In the genomic region with DNA sequence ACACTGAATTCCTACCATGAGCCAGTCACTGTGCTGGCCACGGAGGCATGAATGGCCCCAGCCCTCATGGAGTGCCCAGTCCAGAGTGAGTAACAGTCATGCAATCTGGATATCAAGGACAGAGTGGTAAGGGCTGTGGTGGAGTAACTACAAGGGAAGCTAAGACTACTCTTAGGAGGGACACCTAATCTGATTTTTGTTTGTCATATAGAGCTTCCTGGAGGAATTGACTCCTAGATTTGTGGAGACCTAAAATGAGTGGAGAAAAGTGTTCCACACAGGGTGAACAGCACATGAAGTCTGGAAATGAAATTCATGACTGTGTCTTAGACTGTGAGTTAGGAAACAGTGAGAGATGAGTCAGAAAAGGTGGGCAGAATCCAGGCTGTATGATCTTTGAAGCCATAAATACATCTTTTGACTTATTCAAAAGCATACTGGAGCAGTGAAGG, we compare ENCODE assay signal across 13 cellular contexts.
DNase-seq lines count a peak whose midpoint lies in the region; ATAC-seq and TF ChIP-seq lines count a peak whose summit lies in the region.
"Had no signal": no experiment of that assay in that cellular context is flagged by ENCODE, and none has a peak within 500 bp of the region (broad histone marks: within the 10 kb centered on the region; RNA-seq: fewer than 3 reads in every experiment).

No MANE protein-coding gene starts in this region.

- no peaks in the 10 kb centered on the region for H3K36me3 Mint-ChIP-seq in T-cell
- H3K36me3 Mint-ChIP-seq in CD4-positive, alpha-beta T cell (ENCODE audit: low read depth), result no peaks in the 10 kb centered on the region
- H3K36me3 Mint-ChIP-seq: CD4-positive, CD25-positive, alpha-beta regulatory T cell had no signal

- no peak overlapping the region for H2AFZ ChIP-seq in ACC112 (ENCODE audit: low read length, unreplicated experiment)

- H3K9me3 ChIP-seq in CD4-positive, alpha-beta T cell (ENCODE audit: control insufficient read depth, low read length), result no peaks in the 10 kb centered on the region
- H3K9me3 ChIP-seq: ovary, vagina had no signal

- peaks cover 0 to 4% (median 2%) of the 10 kb centered on the region in 3 donors for H3K4me1 Mint-ChIP-seq in T-cell
- peaks cover under 1% of the 10 kb centered on the region for H3K4me1 Mint-ChIP-seq in CD4-positive, alpha-beta T cell (ENCODE audit: low read depth)

- peaks cover 19% of the 10 kb centered on the region for H3K4me1 ChIP-seq in ACC112 (ENCODE audit: control insufficient read depth, insufficient read depth, low read length, unreplicated experiment)
- H3K4me1 ChIP-seq: vagina had no signal

- CTCF ChIA-PET in T-cell (lab: Charles Lee), result interaction anchor here in 1 of 2 donors (1.0 kb wide), 1 partner anchor 9 kb away, joined by 4 read pairs; no protein-coding TSS in a partner anchor
- CTCF ChIA-PET in CD4-positive, alpha-beta T cell (lab: Charles Lee), result no interaction called here

- no peaks in the 10 kb centered on the region for H3K36me3 ChIP-seq in ACC112 (ENCODE audit: insufficient read depth, low read length)
- H3K36me3 ChIP-seq: ovary, vagina had no signal

- peak overlapping the region; percentile 67 for H3K27ac ChIP-seq in ACC112 (ENCODE audit: low read depth, low read length)
- no peak overlapping the region for H3K27ac ChIP-seq in CD4-positive, alpha-beta T cell (ENCODE audit: low read depth, low read length)
- H3K27ac ChIP-seq: ovary, vagina had no signal

- no peak overlapping the region for H3K27ac Mint-ChIP-seq in T-cell
- no peak overlapping the region for H3K27ac Mint-ChIP-seq in CD4-positive, alpha-beta T cell
- H3K27ac Mint-ChIP-seq: CD4-positive, CD25-positive, alpha-beta regulatory T cell had no signal

- POLR2A ChIA-PET in T-cell (lab: Charles Lee), result no interaction called here
- POLR2A ChIA-PET in CD4-positive, alpha-beta T cell (lab: Charles Lee), result no interaction called here

- H3K27me3 Mint-ChIP-seq in T-cell, result no peaks in the 10 kb centered on the region
- no peaks in the 10 kb centered on the region for H3K27me3 Mint-ChIP-seq in CD4-positive, alpha-beta T cell
- H3K27me3 Mint-ChIP-seq: CD4-positive, CD25-positive, alpha-beta regulatory T cell had no signal

- no peaks in the 10 kb centered on the region for H3K9me3 Mint-ChIP-seq in T-cell
- no peaks in the 10 kb centered on the region for H3K9me3 Mint-ChIP-seq in CD4-positive, alpha-beta T cell

- H3K4me3 ChIP-seq in ACC112 (ENCODE audit: low read depth, low read length) (no peak overlapping the region), cardiac fibroblast (replicated peaks in 1 of 2; ENCODE audit: low read depth in 2 of 2, low read length in 2 of 2) (no peak overlapping the region)
- H3K4me3 ChIP-seq: ovary, vagina had no signal

- no peaks in the 10 kb centered on the region for H3K79me2 ChIP-seq in ACC112 (ENCODE audit: control insufficient read depth, insufficient read depth, low read length, unreplicated experiment)

- H3K27me3 ChIP-seq in ACC112 (ENCODE audit: insufficient read depth, low read length), result no peaks in the 10 kb centered on the region
- no peaks in the 10 kb centered on the region for H3K27me3 ChIP-seq in CD4-positive, alpha-beta T cell (ENCODE audit: control insufficient read depth, insufficient read depth, low read length)
- H3K27me3 ChIP-seq: ovary, vagina had no signal

- H3K4me3 Mint-ChIP-seq in T-cell, result no peak overlapping the region
- H3K4me3 Mint-ChIP-seq in CD4-positive, alpha-beta T cell, result no peak overlapping the region
- H3K4me3 Mint-ChIP-seq: CD4-positive, CD25-positive, alpha-beta regulatory T cell had no signal

- no peak for TF ChIP-seq CTCF in cardiac fibroblast (IDR thresholded peaks at IDR 0.05; ENCODE audit: low read depth, low read length)
- no peak for TF ChIP-seq CTCF in CD4-positive, alpha-beta T cell (IDR thresholded peaks at IDR 0.05)

- DNase-seq in HPDE6-E6E7 (ENCODE audit: extremely low spot score), result peak; percentile 35
- peak; percentile 83 to 94 for DNase-seq in cardiac fibroblast (ENCODE audit: low read depth in 2 of 2)
- DNase-seq in left colon, result no peak
- DNase-seq in T-cell, result no peak
- DNase-seq in GM19240 (ENCODE audit: insufficient read length, low spot score), result no peak
- no peak for DNase-seq in CD4-positive, alpha-beta T cell
- DNase-seq: activated naive CD4-positive, alpha-beta T cell treated with Interleukin-2 at 50 U/mL for 16 hours; CD4-positive, CD25-positive, alpha-beta regulatory T cell; left cardiac atrium; ovary had no signal

- intact Hi-C loops in left colon (cut with DNase I, micrococcal nuclease), result no loop called here
- intact Hi-C loops in CD4-positive, alpha-beta T cell (cut with DNase I, micrococcal nuclease), result no loop called here

- ATAC-seq in left colon (peak; percentile 62), GM18519 (IDR thresholded peaks at IDR 0.05; ENCODE audit: low FRiP score, unreplicated experiment) (no peak), T-cell (replicated peaks in 1 of 4) (no peak)
- ATAC-seq in CD4-positive, alpha-beta T cell (ENCODE audit: poor library complexity), result no peak

Comparison
In these comparisons a context has a peak if more than half of its experiments do, and no peak if none do; other contexts are left out.
1. DNase-seq: peak in HPDE6-E6E7 (single experiment) and cardiac fibroblast (2 of 2); none in left colon (0 of 2), T-cell (0 of 34), GM19240 (single experiment) and CD4-positive, alpha-beta T cell (0 of 10).